In genomic region chr2:120539937-120540718, GRCh38 we compare ENCODE assay signal across 1 cellular context.
TF ChIP-seq lines count a peak whose summit lies in the region.

No MANE protein-coding gene starts in this region.

TF ChIP-seq in HepG2, 621 proteins besides CTCF, POLR2A, EP300 and RAD21 (continued from another document and continues in another):
- TF ChIP-seq TFDP1 (CRISPR knock-in tag; IDR thresholded peaks at IDR 0.05; ENCODE audit: borderline replicate concordance) (peak; percentile 67; the same call in 1 of the 2 replicates), ZUFSP (CRISPR knock-in tag; IDR thresholded peaks at IDR 0.05; ENCODE audit: borderline replicate concordance) (no peak), ZNF646 (CRISPR knock-in tag; IDR thresholded peaks at IDR 0.05) (0 out of 2 replicates have a peak, but pooled peaks have one; percentile 68), KAT7 (CRISPR knock-in tag; IDR thresholded peaks at IDR 0.05; ENCODE audit: borderline replicate concordance) (no peak), KLF13 (CRISPR knock-in tag; IDR thresholded peaks at IDR 0.05) (0 out of 2 replicates have a peak, but pooled peaks have one; percentile 12), ZBTB4 (CRISPR knock-in tag; IDR thresholded peaks at IDR 0.05; ENCODE audit: borderline replicate concordance) (peak; percentile 79; the same call in 1 of the 2 replicates), PHF8 (CRISPR knock-in tag; IDR thresholded peaks at IDR 0.05) (peak; percentile 54), SRY (CRISPR knock-in tag; IDR thresholded peaks at IDR 0.05) (peak; percentile 70), TAF15 (IDR thresholded peaks at IDR 0.05; ENCODE audit: low read depth, low read length, poor library complexity, severe bottlenecking) (no peak), ZNF282 (IDR thresholded peaks at IDR 0.05; ENCODE audit: partially characterized antibody) (no peak), ATM (IDR thresholded peaks at IDR 0.05; ENCODE audit: borderline replicate concordance) (no peak), GPBP1L1 (CRISPR knock-in tag; IDR thresholded peaks at IDR 0.05) (no peak), PBX2 (CRISPR knock-in tag; IDR thresholded peaks at IDR 0.05) (no peak), MBD4 (IDR thresholded peaks at IDR 0.05; ENCODE audit: borderline replicate concordance, low read length) (no peak), FOXA3 (CRISPR knock-in tag; IDR thresholded peaks at IDR 0.05) (peak; percentile 94), ZNF121 (CRISPR knock-in tag; IDR thresholded peaks at IDR 0.05) (no peak; the same call in none of the 2 replicates), KAT8 (CRISPR knock-in tag; IDR thresholded peaks at IDR 0.05) (peak; percentile 81), FOXP1 (IDR thresholded peaks at IDR 0.05) (peak; percentile 84), FOXP1 (CRISPR knock-in tag; IDR thresholded peaks at IDR 0.05) (peak; percentile 84), ZNF879 (CRISPR knock-in tag; IDR thresholded peaks at IDR 0.05) (peak; percentile 86; the same call in 1 of the 2 replicates), ZNF839 (CRISPR knock-in tag; IDR thresholded peaks at IDR 0.05; ENCODE audit: borderline replicate concordance) (peak; percentile 48; the same call in 1 of the 2 replicates), ZNF609 (CRISPR knock-in tag; IDR thresholded peaks at IDR 0.05; ENCODE audit: borderline replicate concordance) (peak; percentile 75), ZNF512 (CRISPR knock-in tag; IDR thresholded peaks at IDR 0.05) (0 out of 2 replicates have a peak, but pooled peaks have one; percentile 39), ZNF263 (CRISPR knock-in tag; IDR thresholded peaks at IDR 0.05) (peak; percentile 79), IKZF4 (CRISPR knock-in tag; IDR thresholded peaks at IDR 0.05; ENCODE audit: borderline replicate concordance, low read depth, not compliant biosample characterization) (peak; percentile 54), ZNF180 (CRISPR knock-in tag; IDR thresholded peaks at IDR 0.05; ENCODE audit: borderline replicate concordance, low read depth) (no peak), CAMTA2 (CRISPR knock-in tag; IDR thresholded peaks at IDR 0.05; ENCODE audit: borderline replicate concordance) (peak; percentile 35; the same call in 1 of the 2 replicates), ZNF550 (CRISPR knock-in tag; IDR thresholded peaks at IDR 0.05; ENCODE audit: borderline replicate concordance) (no peak), ZNF776 (CRISPR knock-in tag; IDR thresholded peaks at IDR 0.05) (no peak)
- TF ChIP-seq, protein P1, sequence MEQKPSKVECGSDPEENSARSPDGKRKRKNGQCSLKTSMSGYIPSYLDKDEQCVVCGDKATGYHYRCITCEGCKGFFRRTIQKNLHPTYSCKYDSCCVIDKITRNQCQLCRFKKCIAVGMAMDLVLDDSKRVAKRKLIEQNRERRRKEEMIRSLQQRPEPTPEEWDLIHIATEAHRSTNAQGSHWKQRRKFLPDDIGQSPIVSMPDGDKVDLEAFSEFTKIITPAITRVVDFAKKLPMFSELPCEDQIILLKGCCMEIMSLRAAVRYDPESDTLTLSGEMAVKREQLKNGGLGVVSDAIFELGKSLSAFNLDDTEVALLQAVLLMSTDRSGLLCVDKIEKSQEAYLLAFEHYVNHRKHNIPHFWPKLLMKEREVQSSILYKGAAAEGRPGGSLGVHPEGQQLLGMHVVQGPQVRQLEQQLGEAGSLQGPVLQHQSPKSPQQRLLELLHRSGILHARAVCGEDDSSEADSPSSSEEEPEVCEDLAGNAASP (CRISPR knock-in tag; IDR thresholded peaks at IDR 0.05; ENCODE audit: borderline replicate concordance) = peak; percentile 85
